10 cellular contexts compared by ENCODE assay signal in genomic region chr3:10702961-10703740, GRCh38.
A peak's percentile ranks its signal among the peaks of the same experiment; 100 is the strongest.
DNase-seq lines count a peak whose midpoint lies in the region; ATAC-seq, FAIRE-seq and TF ChIP-seq lines count a peak whose summit lies in the region.
"Had no signal": no experiment of that assay in that cellular context is flagged by ENCODE, and none has a peak within 500 bp of the region (broad histone marks: within the 10 kb centered on the region; RNA-seq: fewer than 3 reads in every experiment).

No MANE protein-coding gene starts in this region.

- ATAC-seq in activated T-cell treated with anti-CD3 and anti-CD28 coated beads, Interleukin-2, amount 50 U/mL, for 72 hours (replicated peaks in 1 of 2) = peak in 1 of 2 donors; percentile 53
- ATAC-seq in HepG2 = peak; percentile 78
- ATAC-seq in GM18909 (IDR thresholded peaks at IDR 0.05; ENCODE audit: poor library complexity, unreplicated experiment) = no peak
- ATAC-seq: sciatic nerve had no signal

- no peak for TF ChIP-seq RAD21 in HepG2 (CRISPR knock-in tag; IDR thresholded peaks at IDR 0.05)

- H3K27ac Mint-ChIP-seq in activated T-cell treated with anti-CD3 and anti-CD28 coated beads, Interleukin-2, amount 50 U/mL, for 72 hours = no peak overlapping the region
- H3K27ac Mint-ChIP-seq: T-helper 2 cell treated with Interferon-gamma antibody and Interleukin-4, amounts not matched to agents 5 μg/mL and 100 μg/mL, for 36 hours had no signal

- H3K36me3 ChIP-seq in HepG2 (replicated peaks in 1 of 2; ENCODE audit: control insufficient read depth in 1 of 2, insufficient read depth in 2 of 2, low read length in 2 of 2) (no peaks in the 10 kb centered on the region), esophagus squamous epithelium (no peaks in the 10 kb centered on the region)
- H3K36me3 ChIP-seq: brain microvascular endothelial cell had no signal

- H3K4me1 Mint-ChIP-seq in activated T-cell treated with anti-CD3 and anti-CD28 coated beads, Interleukin-2, amount 50 U/mL, for 72 hours (ENCODE audit: low read depth) = peaks cover 13% of the 10 kb centered on the region

- no peak for TF ChIP-seq CTCF in HepG2 (CRISPR knock-in tag; IDR thresholded peaks at IDR 0.05)
- TF ChIP-seq CTCF in esophagus squamous epithelium (IDR thresholded peaks at IDR 0.05) = no peak

- no peak overlapping the region for H3K9ac ChIP-seq in HepG2 (ENCODE audit: insufficient read depth, low read depth, low read length)

- intact Hi-C loops in HepG2 (cut with micrococcal nuclease; ENCODE audit: unreplicated experiment) (no loop called here), esophagus squamous epithelium (cut with DNase I) (no loop called here)

- H3K4me2 ChIP-seq in HepG2 (ENCODE audit: low read depth, low read length) = no peak overlapping the region

- no peaks in the 10 kb centered on the region for H3K9me3 ChIP-seq in HepG2 (ENCODE audit: low read length)
- no peaks in the 10 kb centered on the region for H3K9me3 ChIP-seq in esophagus squamous epithelium

- H2AFZ ChIP-seq in HepG2 (ENCODE audit: low read length) = no peak overlapping the region

- H3K9me3 Mint-ChIP-seq in activated T-cell treated with anti-CD3 and anti-CD28 coated beads, Interleukin-2, amount 50 U/mL, for 72 hours = no peaks in the 10 kb centered on the region
- H3K9me3 Mint-ChIP-seq: T-helper 2 cell treated with Interferon-gamma antibody and Interleukin-4, amounts not matched to agents 5 μg/mL and 100 μg/mL, for 36 hours had no signal

- H3K27ac ChIP-seq in HepG2 (ENCODE audit: extremely low read length, insufficient read depth, low read length) (no peak overlapping the region), esophagus squamous epithelium (no peak overlapping the region)
- H3K27ac ChIP-seq: brain microvascular endothelial cell had no signal

- H3K79me2 ChIP-seq in HepG2 (ENCODE audit: insufficient read depth, low read length) = no peaks in the 10 kb centered on the region

- TF ChIP-seq POLR2A in HepG2 (IDR thresholded peaks at IDR 0.05; ENCODE audit: insufficient read depth in 1 of 2, low read depth in 2 of 2, low read length in 2 of 2) (no peak), esophagus squamous epithelium (IDR thresholded peaks at IDR 0.05) (no peak)

- H4K20me1 ChIP-seq in HepG2 (ENCODE audit: insufficient read depth, low read length) = no peaks in the 10 kb centered on the region

- POLR2A ChIA-PET in HepG2 (lab: Yijun Ruan, JAX) = no interaction called here

- H3K27me3 ChIP-seq in HepG2 (ENCODE audit: control insufficient read depth in 1 of 2, insufficient read depth in 2 of 2, low read length in 2 of 2) (peaks cover 2 to 25% of the 10 kb centered on the region in 2 experiments), esophagus squamous epithelium (peaks cover 0 to 92% (median 14%) of the 10 kb centered on the region in 4 donors)

- peak; percentile 33 for DNase-seq in Daoy (ENCODE audit: low read depth)
- DNase-seq in HT-29 (ENCODE audit: low spot score) = peak; percentile 5
- DNase-seq in activated T-cell treated with anti-CD3 and anti-CD28 coated beads, Interleukin-2, amount 50 U/mL, for 72 hours = peak; percentile 5 to 23
- DNase-seq in HepG2 (ENCODE audit: low spot score) = no peak
- no peak for DNase-seq in activated CD4-positive, CD25-positive, alpha-beta regulatory T cell (lab: John Stamatoyannopoulos, UW)
- no peak for DNase-seq in esophagus squamous epithelium (lab: John Stamatoyannopoulos, UW)

- in situ Hi-C loops in HepG2 (cut with HindIII; ENCODE audit: extremely low pct_ligation_motif_present, low pct_unique_long_range_greater_than_20kb) = no loop called here

- CTCF ChIA-PET in HepG2 (lab: Yijun Ruan, JAX; ENCODE audit: low intra/inter-chr PET ratio, low total read pairs) = no interaction called here

- no peaks in the 10 kb centered on the region for H3K36me3 Mint-ChIP-seq in activated T-cell treated with anti-CD3 and anti-CD28 coated beads, Interleukin-2, amount 50 U/mL, for 72 hours (ENCODE audit: insufficient read depth in 2 of 2)

- no peak overlapping the region for H3K4me3 Mint-ChIP-seq in activated T-cell treated with anti-CD3 and anti-CD28 coated beads, Interleukin-2, amount 50 U/mL, for 72 hours
- H3K4me3 Mint-ChIP-seq: T-helper 2 cell treated with Interferon-gamma antibody and Interleukin-4, amounts not matched to agents 5 μg/mL and 100 μg/mL, for 36 hours had no signal

- WGBS in HepG2 (ENCODE audit: low lambda C conversion rate) = 18% methylated on average over 10 of the region's 14 CpGs
- 35 to 38% methylated on average over 13 to 14 of the region's 14 CpGs for WGBS in esophagus squamous epithelium, 2 donors

- no peak for FAIRE-seq in HepG2 (lab: Jason Lieb, UNC)

- H3K27me3 Mint-ChIP-seq in activated T-cell treated with anti-CD3 and anti-CD28 coated beads, Interleukin-2, amount 50 U/mL, for 72 hours (ENCODE audit: low read depth) = peaks cover 68% of the 10 kb centered on the region

- BruUV-seq in HepG2 (replicated peaks; lab: Mats Ljungman, UMichigan) = no TSS peak

- TF ChIP-seq EP300 in HepG2 (IDR thresholded peaks at IDR 0.05; ENCODE audit: low read depth in 2 of 2, low read length in 2 of 2) (no peak), HepG2 (CRISPR knock-in tag; IDR thresholded peaks at IDR 0.05; ENCODE audit: borderline replicate concordance) (no peak)

- H3K4me3 ChIP-seq in HepG2 (replicated peaks in 1 of 3; ENCODE audit: insufficient read depth in 1 of 3, low read depth in 2 of 3, low read length in 3 of 3) (no peak overlapping the region), esophagus squamous epithelium (no peak overlapping the region)

- H3K4me1 ChIP-seq in HepG2 (ENCODE audit: insufficient read depth, low read length) (no peaks in the 10 kb centered on the region), esophagus squamous epithelium (peaks cover 0 to 12% (median 0%) of the 10 kb centered on the region in 3 donors)

TF ChIP-seq in HepG2, 621 proteins besides CTCF, POLR2A, EP300 and RAD21:
- no peak for TF ChIP-seq EHMT2 (IDR thresholded peaks at IDR 0.05; ENCODE audit: borderline replicate concordance, low read depth, low read length)
- TF ChIP-seq ZNF614 (CRISPR knock-in tag; IDR thresholded peaks at IDR 0.05; ENCODE audit: borderline replicate concordance) = no peak
- no peak for TF ChIP-seq SMAD1 (CRISPR knock-in tag; IDR thresholded peaks at IDR 0.05; ENCODE audit: borderline replicate concordance, low read depth)

Comparison
In these comparisons a context has a peak if more than half of its experiments do, and no peak if none do; other contexts are left out.
1. DNase-seq: peak in Daoy (single experiment), HT-29 (single experiment) and activated T-cell treated with anti-CD3 and anti-CD28 coated beads, Interleukin-2, amount 50 U/mL, for 72 hours (2 of 2); none in HepG2 (single experiment), activated CD4-positive, CD25-positive, alpha-beta regulatory T cell (0 of 4) and esophagus squamous epithelium (single experiment).